In genomic region chr13:21638319-21639282, GRCh38 we compare ENCODE assay signal across 1 cellular context.
TF ChIP-seq lines count a peak whose summit lies in the region.

No MANE protein-coding gene starts in this region.

TF ChIP-seq in HepG2, 621 proteins besides CTCF, POLR2A, EP300 and RAD21 (continued from another document):
- no peak for TF ChIP-seq MYNN (CRISPR knock-in tag; IDR thresholded peaks at IDR 0.05; ENCODE audit: low read depth)
- TF ChIP-seq ZZZ3 (CRISPR knock-in tag; IDR thresholded peaks at IDR 0.05; ENCODE audit: borderline replicate concordance) = no peak
- no peak for TF ChIP-seq CAMTA2 (CRISPR knock-in tag; IDR thresholded peaks at IDR 0.05; ENCODE audit: borderline replicate concordance)
- no peak for TF ChIP-seq ZSCAN5A (CRISPR knock-in tag; IDR thresholded peaks at IDR 0.05; ENCODE audit: borderline replicate concordance)
- TF ChIP-seq PREB (CRISPR knock-in tag; IDR thresholded peaks at IDR 0.05) = no peak
- no peak for TF ChIP-seq YEATS2 (CRISPR knock-in tag; IDR thresholded peaks at IDR 0.05; ENCODE audit: borderline replicate concordance)
- TF ChIP-seq HNRNPL (IDR thresholded peaks at IDR 0.05; ENCODE audit: low read depth, low read length) = no peak
- TF ChIP-seq SMC3 (IDR thresholded peaks at IDR 0.05; ENCODE audit: low read length) = peak; percentile 63
- no peak for TF ChIP-seq ZNF468 (CRISPR knock-in tag; IDR thresholded peaks at IDR 0.05)
- peak; percentile 64 for TF ChIP-seq STAG1 (CRISPR knock-in tag; IDR thresholded peaks at IDR 0.05)
- TF ChIP-seq MED13 (CRISPR knock-in tag; IDR thresholded peaks at IDR 0.05) = no peak
- no peak for TF ChIP-seq HMGXB3 (CRISPR knock-in tag; IDR thresholded peaks at IDR 0.05; ENCODE audit: borderline replicate concordance)
